26 cellular contexts compared by ENCODE assay signal in genomic region chr21:28345934-28346333, GRCh38.
"Had no signal": no experiment of that assay in that cellular context is flagged by ENCODE, and none has a peak within 500 bp of the region (broad histone marks: within the 10 kb centered on the region; RNA-seq: fewer than 3 reads in every experiment).

No MANE protein-coding gene starts in this region.

- H3K4me3 ChIP-seq: breast epithelium, colonic mucosa, MG63 had no signal

- H3K9me3 Mint-ChIP-seq: activated B cell treated with CpG ODN at 0.5 μM for 24 hours; activated CD4-positive, alpha-beta T cell treated with anti-CD3 and anti-CD28 coated beads, Interleukin-2, amount 10 ng/mL, durations not matched to agents 24 days and 14 days; activated naive CD4-positive, alpha-beta T cell treated with anti-CD3 and anti-CD28 coated beads, Interleukin-2, amount 50 U/mL, for 24 hours; activated T-cell treated with anti-CD3 and anti-CD28 coated beads, Interleukin-2, amount 50 U/mL, for 24 hours; activated T-helper 1 cell treated with anti-CD3 and anti-CD28 coated beads, Interleukin-12 subunit alpha, Interleukin-12 subunit beta, Interleukin-2, Interleukin-4 antibody, amounts not matched to agents 30 ng/mL and 10 ng/mL and 1 ng/mL, durations not matched to agents 14 hours and 24 hours and 36 hours had no signal

- H3K4me1 Mint-ChIP-seq: activated CD4-positive, alpha-beta T cell treated with anti-CD3 and anti-CD28 coated beads, Interleukin-2, amount 10 ng/mL, durations not matched to agents 24 days and 14 days; activated CD8-positive, alpha-beta memory T cell treated with anti-CD3 and anti-CD28 coated beads, Interleukin-2, amount 10 ng/mL, durations not matched to agents 7 days and 5 days; activated naive CD4-positive, alpha-beta T cell treated with anti-CD3 and anti-CD28 coated beads, Interleukin-2, amount 50 U/mL, for 24 hours had no signal

- H3K36me3 Mint-ChIP-seq: activated CD8-positive, alpha-beta memory T cell treated with anti-CD3 and anti-CD28 coated beads, Interleukin-2, amount 10 ng/mL, durations not matched to agents 7 days and 5 days; activated naive CD4-positive, alpha-beta T cell treated with anti-CD3 and anti-CD28 coated beads, Interleukin-2, amount 50 U/mL, for 24 hours had no signal

- H3K4me3 Mint-ChIP-seq: activated B cell treated with CpG ODN at 0.5 μM for 24 hours; activated CD4-positive, alpha-beta T cell treated with anti-CD3 and anti-CD28 coated beads, Interleukin-2, amount 10 ng/mL, durations not matched to agents 24 days and 14 days; activated CD8-positive, alpha-beta memory T cell treated with anti-CD3 and anti-CD28 coated beads, Interleukin-2, amount 10 ng/mL, durations not matched to agents 7 days and 5 days; activated naive CD4-positive, alpha-beta T cell treated with anti-CD3 and anti-CD28 coated beads, Interleukin-2, amount 50 U/mL, for 24 hours; activated T-cell treated with anti-CD3 and anti-CD28 coated beads, Interleukin-2, amount 50 U/mL, for 24 hours; activated T-helper 1 cell treated with anti-CD3 and anti-CD28 coated beads, Interleukin-12 subunit alpha, Interleukin-12 subunit beta, Interleukin-2, Interleukin-4 antibody, amounts not matched to agents 30 ng/mL and 10 ng/mL and 1 ng/mL, durations not matched to agents 14 hours and 24 hours and 36 hours had no signal

- H3K36me3 ChIP-seq: breast epithelium, colonic mucosa, MG63 had no signal

- H3K27me3 Mint-ChIP-seq: activated B cell treated with CpG ODN at 0.5 μM for 24 hours; activated CD4-positive, alpha-beta T cell treated with anti-CD3 and anti-CD28 coated beads, Interleukin-2, amount 10 ng/mL, durations not matched to agents 24 days and 14 days; activated CD8-positive, alpha-beta memory T cell treated with anti-CD3 and anti-CD28 coated beads, Interleukin-2, amount 10 ng/mL, durations not matched to agents 7 days and 5 days; activated T-cell treated with anti-CD3 and anti-CD28 coated beads, Interleukin-2, amount 50 U/mL, for 24 hours had no signal

- DNase-seq: activated B cell treated with CpG ODN at 0.5 μM for 24 hours; activated CD4-positive, alpha-beta T cell treated with anti-CD3 and anti-CD28 coated beads for 1 hour; activated CD4-positive, alpha-beta T cell treated with anti-CD3 and anti-CD28 coated beads, Interleukin-2, amount 10 ng/mL, durations not matched to agents 24 days and 14 days; activated CD4-positive, alpha-beta T cell treated with anti-CD3 and anti-CD28 coated beads, Interleukin-2, amount 50 U/mL, for 48 hours; activated CD8-positive, alpha-beta memory T cell treated with anti-CD3 and anti-CD28 coated beads, Interleukin-2, amount 10 ng/mL, durations not matched to agents 7 days and 5 days; activated effector memory CD4-positive, alpha-beta T cell treated with Interleukin-2 at 50 U/mL for 16 hours; activated naive CD4-positive, alpha-beta T cell; activated T-cell treated with anti-CD3 and anti-CD28 coated beads, Interleukin-2, amount 50 U/mL, for 24 hours; aorta; caudate nucleus; colonic mucosa; KG1; MG63; NCI-H1092; NCI-H1417; NCI-H2029 treated with DMSO at 0.1 percent for 48 hours; NCI-H510A treated with DMSO at 0.1 percent for 48 hours; NCI-H69; NK-92 treated with Interleukin-12 subunit alpha and Interleukin-12 subunit beta, amount 100 ng/mL, for 24 hours; Right ventricle myocardium superior; T-helper 1 cell had no signal

- ATAC-seq: activated CD8-positive, alpha-beta memory T cell treated with anti-CD3 and anti-CD28 coated beads, Interleukin-2, amount 10 ng/mL, durations not matched to agents 7 days and 5 days; Panc1 had no signal

- H3K4me1 ChIP-seq: breast epithelium, colonic mucosa had no signal

- H3K27ac ChIP-seq: breast epithelium, colonic mucosa, RWPE1 had no signal

- H3K27me3 ChIP-seq: breast epithelium, colonic mucosa, MG63 had no signal

- H3K27ac Mint-ChIP-seq: activated B cell treated with CpG ODN at 0.5 μM for 24 hours; activated CD4-positive, alpha-beta T cell treated with anti-CD3 and anti-CD28 coated beads, Interleukin-2, amount 10 ng/mL, durations not matched to agents 24 days and 14 days; activated CD8-positive, alpha-beta memory T cell treated with anti-CD3 and anti-CD28 coated beads, Interleukin-2, amount 10 ng/mL, durations not matched to agents 7 days and 5 days; activated naive CD4-positive, alpha-beta T cell treated with anti-CD3 and anti-CD28 coated beads, Interleukin-2, amount 50 U/mL, for 24 hours; activated T-cell treated with anti-CD3 and anti-CD28 coated beads, Interleukin-2, amount 50 U/mL, for 24 hours; activated T-helper 1 cell treated with anti-CD3 and anti-CD28 coated beads, Interleukin-12 subunit alpha, Interleukin-12 subunit beta, Interleukin-2, Interleukin-4 antibody, amounts not matched to agents 30 ng/mL and 10 ng/mL and 1 ng/mL, durations not matched to agents 14 hours and 24 hours and 36 hours had no signal

- H3K9me3 ChIP-seq: breast epithelium, colonic mucosa, MG63 had no signal
